In the genomic region with DNA sequence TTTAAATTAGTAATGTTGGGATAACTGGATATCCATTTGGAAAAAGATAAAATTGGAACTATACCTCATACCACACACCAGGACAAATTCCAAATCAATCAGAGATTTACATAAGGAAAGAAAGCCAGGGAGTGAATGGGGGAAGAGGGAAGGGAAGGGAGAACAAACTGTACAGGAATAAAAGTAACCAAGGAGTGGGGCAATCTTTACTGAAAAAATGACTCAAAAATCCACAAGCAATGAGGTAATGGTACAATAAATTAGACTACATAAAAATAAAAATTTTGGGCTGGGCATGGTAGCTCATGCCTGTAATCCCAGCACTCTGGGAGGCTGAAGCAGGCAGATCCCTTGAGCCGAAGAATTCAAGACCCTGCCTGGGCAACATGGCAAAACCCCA, we compare ENCODE assay signal across 26 cellular contexts.
"Had no signal": no experiment of that assay in that cellular context is flagged by ENCODE, and none has a peak within 500 bp of the region (broad histone marks: within the 10 kb centered on the region; RNA-seq: fewer than 3 reads in every experiment).

No MANE protein-coding gene starts in this region.

- H3K27me3 ChIP-seq: Peyer's patch, SJCRH30 had no signal

- H3K4me3 ChIP-seq: K562, Peyer's patch, SJCRH30 had no signal

- H3K36me3 ChIP-seq: SJCRH30 had no signal

- H3K4me2 ChIP-seq: SK-N-SH had no signal

- H3K9ac ChIP-seq: SK-N-SH had no signal

- DNase-seq: activated CD4-positive, alpha-beta memory T cell treated with anti-CD3 and anti-CD28 coated beads, Interleukin-2, amount 10 ng/mL, durations not matched to agents 7 days and 5 days; activated CD4-positive, alpha-beta T cell treated with anti-CD3 and anti-CD28 coated beads for 36 hours; activated CD4-positive, alpha-beta T cell treated with anti-CD3 and anti-CD28 coated beads, Interleukin-2, amount 50 U/mL, for 1 hour; activated gamma-delta T cell treated with Interleukin-2 at 50 U/mL for 16 hours; activated naive CD4-positive, alpha-beta T cell treated with anti-CD3 and anti-CD28 coated beads, Interleukin-2, amount 10 ng/mL, durations not matched to agents 7 days and 5 days; activated naive CD8-positive, alpha-beta T cell treated with anti-CD3 and anti-CD28 coated beads, Interleukin-2, amount 10 ng/mL, durations not matched to agents 7 days and 5 days; activated T-cell treated with anti-CD3 and anti-CD28 coated beads for 4 hours; activated T-cell treated with anti-CD3 and anti-CD28 coated beads, Interleukin-2, amount 50 U/mL, for 48 hours; amniotic stem cell; Karpas-422; NCI-H1048; NCI-H146; NCI-H1930; NCI-H2171; NCI-H2227 treated with DMSO at 0.1 percent for 48 hours; NCI-H526; NCI-H774; OCI-M1; Peyer's patch; Right ventricle myocardium superior; SJCRH30; SK-N-SH; T-helper 1 cell; WERI-Rb-1 had no signal

- H3K9me2 ChIP-seq: SK-N-SH had no signal

- H3K4me1 ChIP-seq: Peyer's patch had no signal

- H3K27ac ChIP-seq: Peyer's patch, RWPE1, SJCRH30, WERI-Rb-1 had no signal

- ATAC-seq: activated CD4-positive, alpha-beta T cell treated with anti-CD3 and anti-CD28 coated beads for 36 hours; K562 had no signal

- H3K9me3 ChIP-seq: Peyer's patch, SJCRH30, SK-N-SH had no signal
